ENCODE assay signal across 8 cellular contexts in genomic region chr2:169528271-169528701, GRCh38. TPM values are rescaled to one million over a fixed set of nuclear protein-coding genes. Genes with fewer than 3 reads are reported as not detected.
DNase-seq lines count a peak whose midpoint lies in the region; ATAC-seq and TF ChIP-seq lines count a peak whose summit lies in the region.

No MANE protein-coding gene starts in this region.

- no peak overlapping the region for H3K27ac Mint-ChIP-seq in activated CD8-positive, alpha-beta memory T cell treated with anti-CD3 and anti-CD28 coated beads, Interleukin-2, amount 10 ng/mL, durations not matched to agents 7 days and 5 days

- CTCF ChIA-PET in activated CD8-positive, alpha-beta memory T cell treated with anti-CD3 and anti-CD28 coated beads, Interleukin-2, amount 10 ng/mL, durations not matched to agents 7 days and 5 days (lab: Charles Lee), result interaction anchor here (0.5 to 1.8 kb wide), 23 partner anchors 9 to 400 kb away, joined by 3 to 8 read pairs (median 3); partner anchors contain the start of genes BBS5, FASTKD1 and KLHL23

- H3K4me1 Mint-ChIP-seq in activated CD8-positive, alpha-beta memory T cell treated with anti-CD3 and anti-CD28 coated beads, Interleukin-2, amount 10 ng/mL, durations not matched to agents 7 days and 5 days, result no peaks in the 10 kb centered on the region

- no peak overlapping the region for H3K4me3 ChIP-seq in AG10803 (ENCODE audit: low read length)
- no peak overlapping the region for H3K4me3 ChIP-seq in esophagus muscularis mucosa
- no peak overlapping the region for H3K4me3 ChIP-seq in neural cell (ENCODE audit: low read length)

- intact Hi-C loops in esophagus muscularis mucosa (cut with DNase I), result loop anchor here (10.0 kb wide), 1 partner anchor 397 kb away; no protein-coding TSS in a partner anchor

- H3K27ac ChIP-seq in esophagus muscularis mucosa (replicated peaks in 1 of 4) (no peak overlapping the region), neural cell (ENCODE audit: low read length) (no peak overlapping the region)

- peaks cover 14% of the 10 kb centered on the region for H3K36me3 Mint-ChIP-seq in activated CD8-positive, alpha-beta memory T cell treated with anti-CD3 and anti-CD28 coated beads, Interleukin-2, amount 10 ng/mL, durations not matched to agents 7 days and 5 days

- 14% methylated on average over 2 of the region's 2 CpGs for WGBS in esophagus muscularis mucosa

- H3K4me3 Mint-ChIP-seq in activated CD8-positive, alpha-beta memory T cell treated with anti-CD3 and anti-CD28 coated beads, Interleukin-2, amount 10 ng/mL, durations not matched to agents 7 days and 5 days, result no peak overlapping the region

- no peaks in the 10 kb centered on the region for H3K9me2 ChIP-seq in neural cell (ENCODE audit: insufficient read depth, low read length)

- no peaks in the 10 kb centered on the region for H3K4me1 ChIP-seq in esophagus muscularis mucosa

- no peaks in the 10 kb centered on the region for H3K9me3 ChIP-seq in esophagus muscularis mucosa
- H3K9me3 ChIP-seq in neural cell (ENCODE audit: low read length), result no peaks in the 10 kb centered on the region

- TF ChIP-seq CTCF in AG10803 (conservative IDR thresholded peaks at IDR 0.05; ENCODE audit: low read length) (peak; percentile 95), esophagus muscularis mucosa (IDR thresholded peaks at IDR 0.05) (peak; percentile 65 to 88 (median 79)), neural cell (IDR thresholded peaks at IDR 0.05; ENCODE audit: poor library complexity, severe bottlenecking) (peak; percentile 52)

- no peaks in the 10 kb centered on the region for H4K20me1 ChIP-seq in neural cell (ENCODE audit: insufficient read depth)

- no peak overlapping the region for H3K4me2 ChIP-seq in neural cell (ENCODE audit: low read length)

- H3K27me3 Mint-ChIP-seq in activated CD8-positive, alpha-beta memory T cell treated with anti-CD3 and anti-CD28 coated beads, Interleukin-2, amount 10 ng/mL, durations not matched to agents 7 days and 5 days, result no peaks in the 10 kb centered on the region

- TF ChIP-seq RAD21 in neural cell (conservative IDR thresholded peaks at IDR 0.05), result no peak

- H3K27me3 ChIP-seq in esophagus muscularis mucosa (no peaks in the 10 kb centered on the region), neural cell (ENCODE audit: insufficient read depth, low read depth, low read length) (no peaks in the 10 kb centered on the region)

- H3K36me3 ChIP-seq in esophagus muscularis mucosa (peaks cover 7 to 55% (median 34%) of the 10 kb centered on the region in 4 donors), neural cell (ENCODE audit: insufficient read depth, low read length) (peaks cover 3% of the 10 kb centered on the region)

- DNase-seq in AG10803 (ENCODE audit: low read depth) (peak; percentile 47), NOMO-1 (lab: John Stamatoyannopoulos, UW; ENCODE audit: unreplicated experiment in 2 of 2) (peak; percentile 2 to 48), esophagus muscularis mucosa (ENCODE audit: extremely low spot score) (no peak), superior temporal gyrus (ENCODE audit: extremely low spot score) (peak; percentile 75)
- DNase-seq in activated CD8-positive, alpha-beta memory T cell treated with anti-CD3 and anti-CD28 coated beads, Interleukin-2, amount 10 ng/mL, durations not matched to agents 7 days and 5 days, result peak; percentile 83

- no peaks in the 10 kb centered on the region for H3F3A ChIP-seq in neural cell (ENCODE audit: insufficient read depth, low read length, poor library complexity, severe bottlenecking)

- no peak for TF ChIP-seq EP300 in esophagus muscularis mucosa (IDR thresholded peaks at IDR 0.05)
- no peak for TF ChIP-seq EP300 in neural cell (conservative IDR thresholded peaks at IDR 0.05; ENCODE audit: poor library complexity, severe bottlenecking)

- ATAC-seq in GM18858 (IDR thresholded peaks at IDR 0.05; ENCODE audit: unreplicated experiment), result peak; percentile 71
- peak; percentile 92 for ATAC-seq in HG03175 (IDR thresholded peaks at IDR 0.05; ENCODE audit: unreplicated experiment)
- peak; percentile 93 for ATAC-seq in activated CD8-positive, alpha-beta memory T cell treated with anti-CD3 and anti-CD28 coated beads, Interleukin-2, amount 10 ng/mL, durations not matched to agents 7 days and 5 days

- no peak for TF ChIP-seq POLR2A in esophagus muscularis mucosa (IDR thresholded peaks at IDR 0.05; ENCODE audit: low read depth)

- no peak overlapping the region for H2AFZ ChIP-seq in neural cell (ENCODE audit: low read depth, low read length)

- H3K79me2 ChIP-seq in neural cell (replicated peaks; ENCODE audit: insufficient read depth, low read length), result no peaks in the 10 kb centered on the region

- no peaks in the 10 kb centered on the region for H3K9me3 Mint-ChIP-seq in activated CD8-positive, alpha-beta memory T cell treated with anti-CD3 and anti-CD28 coated beads, Interleukin-2, amount 10 ng/mL, durations not matched to agents 7 days and 5 days (ENCODE audit: low read depth)

- no peak overlapping the region for H3K9ac ChIP-seq in neural cell (ENCODE audit: low read length)

TF ChIP-seq in neural cell, 6 proteins besides CTCF, POLR2A, EP300 and RAD21:
- peak; percentile 38 for TF ChIP-seq SMC3 (conservative IDR thresholded peaks at IDR 0.05; ENCODE audit: poor library complexity)
- TF ChIP-seq REST (IDR thresholded peaks at IDR 0.05; ENCODE audit: borderline replicate concordance), result no peak
- no peak for TF ChIP-seq TAF1 (IDR thresholded peaks at IDR 0.05; ENCODE audit: low read depth)
- TF ChIP-seq EZH2 (IDR thresholded peaks at IDR 0.05; ENCODE audit: borderline replicate concordance, insufficient read depth, low read length, poor library complexity, severe bottlenecking), result no peak
- TF ChIP-seq POLR2AphosphoS5 (IDR thresholded peaks at IDR 0.05), result no peak

RNA-seq across cellular contexts. Expression of gene KLHL41, which starts 18.8 kb away (rescaled TPM):
- total RNA-seq in activated CD8-positive, alpha-beta memory T cell treated with anti-CD3 and anti-CD28 coated beads, Interleukin-2, amount 10 ng/mL, durations not matched to agents 7 days and 5 days, result under 1 TPM in 1 of 2 experiments, not detected in 1; 0.12 TPM
- 1 to 10 TPM in 3 of 4 donors, under 1 TPM in 1; 0.99 to 2.9 (median 1.9) TPM for total RNA-seq in esophagus muscularis mucosa
- polyA plus RNA-seq in neural cell, result 2.3 and 2.7 TPM in 2 replicates
- 1.4 and 1.5 TPM in 2 replicates for polyA minus RNA-seq in neural cell

RNA-seq across cellular contexts. Expression of gene FASTKD1, which starts 45.4 kb away (rescaled TPM):
- total RNA-seq in activated CD8-positive, alpha-beta memory T cell treated with anti-CD3 and anti-CD28 coated beads, Interleukin-2, amount 10 ng/mL, durations not matched to agents 7 days and 5 days, result 10 to 100 TPM; 45.2 to 48.9 TPM
- total RNA-seq in esophagus muscularis mucosa, result 10 to 100 TPM in 2 of 4 donors, 1 to 10 TPM in 2; 8.3 to 15.4 (median 11.0) TPM
- polyA plus RNA-seq in neural cell, result 50.3 and 69.6 TPM in 2 replicates
- 75.8 and 77.2 TPM in 2 replicates for polyA minus RNA-seq in neural cell

RNA-seq across cellular contexts. Expression of gene BBS5, which starts 49.0 kb away (rescaled TPM):
- 1 to 10 TPM; 1.3 to 1.9 TPM for total RNA-seq in activated CD8-positive, alpha-beta memory T cell treated with anti-CD3 and anti-CD28 coated beads, Interleukin-2, amount 10 ng/mL, durations not matched to agents 7 days and 5 days
- total RNA-seq in esophagus muscularis mucosa, result 10 to 100 TPM in 1 of 4 donors, 1 to 10 TPM in 3; 6.6 to 11.2 (median 7.9) TPM
- polyA plus RNA-seq in neural cell, result 4.6 and 9.1 TPM in 2 replicates
- polyA minus RNA-seq in neural cell, result 13.5 and 13.9 TPM in 2 replicates

RNA-seq across cellular contexts. Expression of gene PPIG, which starts 55.9 kb away (rescaled TPM):
- 10 to 100 TPM; 55.5 to 56.7 TPM for total RNA-seq in activated CD8-positive, alpha-beta memory T cell treated with anti-CD3 and anti-CD28 coated beads, Interleukin-2, amount 10 ng/mL, durations not matched to agents 7 days and 5 days
- total RNA-seq in esophagus muscularis mucosa, result 10 to 100 TPM; 26.5 to 48.6 (median 34.5) TPM
- 28.7 and 45.0 TPM in 2 replicates for polyA plus RNA-seq in neural cell
- polyA minus RNA-seq in neural cell, result 61.8 and 80.2 TPM in 2 replicates
